9 cellular contexts compared by ENCODE assay signal in genomic region chr19:51096473-51097165, GRCh38. TPM values are rescaled to one million over a fixed set of nuclear protein-coding genes. Genes with fewer than 3 reads are reported as not detected.
A peak's percentile ranks its signal among the peaks of the same experiment; 100 is the strongest.
DNase-seq lines count a peak whose midpoint lies in the region; ATAC-seq and TF ChIP-seq lines count a peak whose summit lies in the region.
"Had no signal": no experiment of that assay in that cellular context is flagged by ENCODE, and none has a peak within 500 bp of the region (broad histone marks: within the 10 kb centered on the region; RNA-seq: fewer than 3 reads in every experiment).

No MANE protein-coding gene starts in this region.

- no peaks in the 10 kb centered on the region for H3K9me3 Mint-ChIP-seq in T-helper 1 cell treated with Interleukin-12 subunit alpha and Interleukin-12 subunit beta and Interleukin-4 antibody, amounts not matched to agents 30 μg/mL and 1 μg/mL, for 36 hours
- H3K9me3 Mint-ChIP-seq in naive thymus-derived CD8-positive, alpha-beta T cell: no peaks in the 10 kb centered on the region

- WGBS in gastroesophageal sphincter (ENCODE audit: low coverage in 1 of 2), 2 donors: 71 to 76% methylated on average over 5 of the region's 6 CpGs

- H3K4me3 Mint-ChIP-seq in T-helper 1 cell treated with Interleukin-12 subunit alpha and Interleukin-12 subunit beta and Interleukin-4 antibody, amounts not matched to agents 30 μg/mL and 1 μg/mL, for 36 hours: no peak overlapping the region
- peak overlapping the region in 5 of 10 donors; percentile 20 to 52 (median 33) for H3K4me3 Mint-ChIP-seq in naive thymus-derived CD8-positive, alpha-beta T cell

- no peak overlapping the region for H3K9ac ChIP-seq in Karpas-422 (ENCODE audit: low read length)

- peaks cover 39% of the 10 kb centered on the region for H4K20me1 ChIP-seq in Karpas-422 (ENCODE audit: insufficient read depth, low read depth, low read length)

- TF ChIP-seq EP300 in gastroesophageal sphincter (IDR thresholded peaks at IDR 0.05): no peak

- in situ Hi-C loops in astrocyte of the spinal cord (cut with HindIII; ENCODE audit: low sequenced_read_pairs): no loop called here

- peaks cover 10% of the 10 kb centered on the region for H3K4me1 Mint-ChIP-seq in T-helper 1 cell treated with Interleukin-12 subunit alpha and Interleukin-12 subunit beta and Interleukin-4 antibody, amounts not matched to agents 30 μg/mL and 1 μg/mL, for 36 hours (ENCODE audit: low read depth)
- H3K4me1 Mint-ChIP-seq in naive thymus-derived CD8-positive, alpha-beta T cell: peaks cover 22 to 45% (median 31%) of the 10 kb centered on the region in 4 donors

- DNase-seq in T-helper 1 cell (no peak), Karpas-422 (peak; percentile 64), astrocyte of the spinal cord (ENCODE audit: low read depth, low spot score) (no peak), activated gamma-delta T cell (lab: John Stamatoyannopoulos, UW) (no peak)
- DNase-seq in naive thymus-derived CD8-positive, alpha-beta T cell: no peak

- POLR2A ChIA-PET in naive thymus-derived CD8-positive, alpha-beta T cell (lab: Charles Lee): interaction anchor here (0.5 kb wide), 1 partner anchor 1255 kb away, joined by 5 read pairs; no protein-coding TSS in a partner anchor

- H3K4me2 ChIP-seq in Karpas-422 (ENCODE audit: low read depth, low read length, poor library complexity, severe bottlenecking): no peak overlapping the region

- no peak overlapping the region for H3K27ac ChIP-seq in Karpas-422 (ENCODE audit: low read length)
- H3K27ac ChIP-seq in gastroesophageal sphincter: no peak overlapping the region

- H3K9me3 ChIP-seq in Karpas-422 (ENCODE audit: low read length) (no peaks in the 10 kb centered on the region), gastroesophageal sphincter (no peaks in the 10 kb centered on the region)

- TF ChIP-seq CTCF in astrocyte of the spinal cord (IDR thresholded peaks at IDR 0.05; ENCODE audit: low read depth, low read length) (peak; percentile 26), gastroesophageal sphincter (IDR thresholded peaks at IDR 0.05) (no peak)

- H3K4me1 ChIP-seq in Karpas-422 (ENCODE audit: low read length) (no peaks in the 10 kb centered on the region), gastroesophageal sphincter (peaks cover 0 to 12% (median 0%) of the 10 kb centered on the region in 3 donors)

- H3K36me3 ChIP-seq in Karpas-422 (ENCODE audit: insufficient read depth, low read length): 0 out of 2 replicates have a peak, but pooled peaks cover 4% of the 10 kb centered on the region
- peaks cover 0 to 38% of the 10 kb centered on the region in 2 donors for H3K36me3 ChIP-seq in gastroesophageal sphincter

- no peak overlapping the region for H2AFZ ChIP-seq in Karpas-422 (ENCODE audit: low read length)

- peaks cover 11% of the 10 kb centered on the region for H3K36me3 Mint-ChIP-seq in T-helper 1 cell treated with Interleukin-12 subunit alpha and Interleukin-12 subunit beta and Interleukin-4 antibody, amounts not matched to agents 30 μg/mL and 1 μg/mL, for 36 hours (ENCODE audit: low read depth)
- H3K36me3 Mint-ChIP-seq in naive thymus-derived CD8-positive, alpha-beta T cell: peaks cover 0 to 34% (median 4%) of the 10 kb centered on the region in 3 donors

- H3K27me3 ChIP-seq in Karpas-422 (ENCODE audit: low read length): no peaks in the 10 kb centered on the region
- H3K27me3 ChIP-seq in gastroesophageal sphincter: no peaks in the 10 kb centered on the region

- no peak for ATAC-seq in naive thymus-derived CD8-positive, alpha-beta T cell
- ATAC-seq in HG02885 (IDR thresholded peaks at IDR 0.05; ENCODE audit: poor library complexity, unreplicated experiment) (no peak), gastroesophageal sphincter (no peak)

- H3K27ac Mint-ChIP-seq in T-helper 1 cell treated with Interleukin-12 subunit alpha and Interleukin-12 subunit beta and Interleukin-4 antibody, amounts not matched to agents 30 μg/mL and 1 μg/mL, for 36 hours: peak overlapping the region; percentile 28
- H3K27ac Mint-ChIP-seq in naive thymus-derived CD8-positive, alpha-beta T cell: peak overlapping the region in 8 of 10 donors; percentile 1 to 85 (median 38)

- H3K27me3 Mint-ChIP-seq in T-helper 1 cell treated with Interleukin-12 subunit alpha and Interleukin-12 subunit beta and Interleukin-4 antibody, amounts not matched to agents 30 μg/mL and 1 μg/mL, for 36 hours (ENCODE audit: low read depth): no peaks in the 10 kb centered on the region
- no peaks in the 10 kb centered on the region for H3K27me3 Mint-ChIP-seq in naive thymus-derived CD8-positive, alpha-beta T cell

- no peaks in the 10 kb centered on the region for H3K79me2 ChIP-seq in Karpas-422 (ENCODE audit: low read length)

- no peaks in the 10 kb centered on the region for H3K9me2 ChIP-seq in Karpas-422 (replicated peaks; ENCODE audit: insufficient read depth, low read length)

- no peak for TF ChIP-seq POLR2A in gastroesophageal sphincter (IDR thresholded peaks at IDR 0.05)

- H3K4me3 ChIP-seq in Karpas-422 (ENCODE audit: low read length) (no peak overlapping the region), astrocyte of the spinal cord (ENCODE audit: low read depth, low read length) (no peak overlapping the region), gastroesophageal sphincter (no peak overlapping the region)

RNA-seq across cellular contexts. Expression of gene CTU1, which starts 11.6 kb away (rescaled TPM):
- 3.2 and 25.5 TPM in 2 replicates for total RNA-seq in Karpas-422 (2014; rRNA removed; shearing (Covaris generic); ENCODE audit: low replicate concordance)
- total RNA-seq in naive thymus-derived CD8-positive, alpha-beta T cell: 10 to 100 TPM in 1 of 2 experiments, 1 to 10 TPM in 1; 10.0 to 10.3 TPM
- 1 to 10 TPM; 2.4 to 9.3 (median 5.4) TPM for polyA plus RNA-seq in naive thymus-derived CD8-positive, alpha-beta T cell
- 10 to 100 TPM in 3 of 4 donors, 1 to 10 TPM in 1; 9.8 to 12.8 (median 11.4) TPM for total RNA-seq in gastroesophageal sphincter

RNA-seq across cellular contexts. Expression of gene KLK14, which starts 13.9 kb away (rescaled TPM):
- total RNA-seq in Karpas-422 (2014; rRNA removed; shearing (Covaris generic); ENCODE audit: low replicate concordance): 0.48 TPM in 1 of 2 replicates, not detected in the other
- total RNA-seq in naive thymus-derived CD8-positive, alpha-beta T cell: 1 to 10 TPM; 1.1 to 1.5 TPM
- polyA plus RNA-seq in naive thymus-derived CD8-positive, alpha-beta T cell: not detected
- not detected for total RNA-seq in gastroesophageal sphincter

RNA-seq across cellular contexts. Expression of gene SIGLEC9, which starts 28.1 kb away (rescaled TPM):
- 0.14 TPM in 1 of 2 replicates, not detected in the other for total RNA-seq in Karpas-422 (2014; rRNA removed; shearing (Covaris generic); ENCODE audit: low replicate concordance)
- 1 to 10 TPM; 1.3 to 2.4 TPM for total RNA-seq in naive thymus-derived CD8-positive, alpha-beta T cell
- polyA plus RNA-seq in naive thymus-derived CD8-positive, alpha-beta T cell: 1 to 10 TPM in 1 of 3 donors, under 1 TPM in 2; 0.32 to 1.5 (median 0.83) TPM
- 1 to 10 TPM in 3 of 4 donors, under 1 TPM in 1; 0.62 to 9.2 (median 4.0) TPM for total RNA-seq in gastroesophageal sphincter
- polyA plus RNA-seq: BJ had no signal

RNA-seq across cellular contexts. Expression of gene KLK13, which starts 31.7 kb away (rescaled TPM):
- not detected in 2 replicates for total RNA-seq in Karpas-422 (2014; rRNA removed; shearing (Covaris generic); ENCODE audit: low replicate concordance)
- total RNA-seq in naive thymus-derived CD8-positive, alpha-beta T cell: not detected
- polyA plus RNA-seq in naive thymus-derived CD8-positive, alpha-beta T cell: not detected
- total RNA-seq in gastroesophageal sphincter: 1 to 10 TPM in 3 of 4 donors, not detected in 1; 1.3 to 6.1 (median 5.1) TPM
- polyA plus RNA-seq: BJ had no signal

RNA-seq across cellular contexts. Expression of gene SIGLEC7, which starts 45.5 kb away (rescaled TPM):
- total RNA-seq in Karpas-422 (2014; rRNA removed; shearing (Covaris generic); ENCODE audit: low replicate concordance): not detected in 2 replicates
- total RNA-seq in naive thymus-derived CD8-positive, alpha-beta T cell: not detected
- under 1 TPM in 1 of 3 donors, not detected in 2; 0.68 TPM for polyA plus RNA-seq in naive thymus-derived CD8-positive, alpha-beta T cell
- 1 to 10 TPM in 2 of 4 donors, under 1 TPM in 1, not detected in 1; 0.46 to 4.4 (median 2.8) TPM for total RNA-seq in gastroesophageal sphincter
- polyA plus RNA-seq: BJ had no signal
